Comparison of ENCODE assay signal across 8 cellular contexts in genomic region chr4:25913056-25913850, GRCh38. TPM values are rescaled to one million over a fixed set of nuclear protein-coding genes. Genes with fewer than 3 reads are reported as not detected.
DNase-seq lines count a peak whose midpoint lies in the region; ATAC-seq and TF ChIP-seq lines count a peak whose summit lies in the region.

No MANE protein-coding gene starts in this region.

- ATAC-seq in HG02763 (IDR thresholded peaks at IDR 0.05; ENCODE audit: unreplicated experiment) (peak; percentile 30), HG03469 (IDR thresholded peaks at IDR 0.05; ENCODE audit: unreplicated experiment) (no peak)

- peaks cover 16% of the 10 kb centered on the region for H3K4me1 ChIP-seq in PC-9 (replicated peaks; ENCODE audit: insufficient read depth)

- intact Hi-C loops in PC-9 (cut with micrococcal nuclease; ENCODE audit: unreplicated experiment): loop anchor here (5.0 kb wide), 1 partner anchor 404 kb away; no protein-coding TSS in a partner anchor

- POLR2A ChIA-PET in PC-9 (lab: Charles Lee; ENCODE audit: unreplicated experiment): interaction anchor here (0.9 kb wide), 1 partner anchor 65 kb away, joined by 4 read pairs; no protein-coding TSS in a partner anchor

- peak overlapping the region; percentile 95 for H2AFZ ChIP-seq in PC-9

- DNase-seq in NCI-H345 (lab: John Stamatoyannopoulos, UW): peak; percentile 28
- no peak for DNase-seq in NCI-H345 treated with DMSO at 0.1 percent for 48 hours (lab: John Stamatoyannopoulos, UW; ENCODE audit: unreplicated experiment)
- DNase-seq in PC-9: no peak
- peak; percentile 40 for DNase-seq in stimulated activated CD4-positive, alpha-beta T cell treated with anti-CD3 and anti-CD28 coated beads, Interleukin-15, amount 100 ng/mL, for 24 hours

- CTCF ChIA-PET in PC-9 (lab: Charles Lee): no interaction called here

- H3F3A ChIP-seq in PC-9 (ENCODE audit: insufficient read depth, low read depth): peaks cover 9% of the 10 kb centered on the region; the same call in 1 of the 2 replicates

- no peak overlapping the region for H3K27ac ChIP-seq in PC-9
- H3K27ac ChIP-seq in angular gyrus (ENCODE audit: low read depth, low read length): peak overlapping the region; percentile 86

- TF ChIP-seq CTCF in PC-9 (conservative IDR thresholded peaks at IDR 0.05): no peak

- BruUV-seq in PC-9 (replicated peaks; lab: Mats Ljungman, UMichigan): TSS peak; percentile 76

- H4K20me1 ChIP-seq in PC-9 (ENCODE audit: insufficient read depth): no peaks in the 10 kb centered on the region

- H3K4me3 ChIP-seq in PC-9: peak overlapping the region; percentile 62
- peak overlapping the region; percentile 75 for H3K4me3 ChIP-seq in iPS-18c (ENCODE audit: insufficient read depth, low read depth, low read length)

- peak overlapping the region; percentile 80 for H3K4me2 ChIP-seq in PC-9

- peaks cover 22% of the 10 kb centered on the region for H3K79me2 ChIP-seq in PC-9 (ENCODE audit: low read depth)

- no peaks in the 10 kb centered on the region for H3K36me3 ChIP-seq in PC-9 (ENCODE audit: low read depth)

- H3K9me2 ChIP-seq in PC-9 (ENCODE audit: insufficient read depth): no peaks in the 10 kb centered on the region

- H3K9me3 ChIP-seq in PC-9 (ENCODE audit: insufficient read depth, low read depth) (no peaks in the 10 kb centered on the region), iPS-18c (ENCODE audit: control insufficient read depth, insufficient read depth, low read length) (peaks cover 3% of the 10 kb centered on the region)

- no peaks in the 10 kb centered on the region for H3K27me3 ChIP-seq in PC-9 (ENCODE audit: insufficient read depth, low read depth)

RNA-seq across cellular contexts. Expression of gene SMIM20, which starts 0.8 kb away (rescaled TPM):
- 40.5 and 44.2 TPM in 2 replicates for total RNA-seq in PC-9 (2021)

RNA-seq across cellular contexts. Expression of gene SEL1L3, which starts 50.5 kb away (rescaled TPM):
- 78.4 and 79.2 TPM in 2 replicates for total RNA-seq in PC-9 (2021)

Comparison
In these comparisons a context has a peak if more than half of its experiments do, and no peak if none do; other contexts are left out.
1. DNase-seq: peak in NCI-H345 (single experiment) and stimulated activated CD4-positive, alpha-beta T cell treated with anti-CD3 and anti-CD28 coated beads, Interleukin-15, amount 100 ng/mL, for 24 hours (single experiment); none in NCI-H345 treated with DMSO at 0.1 percent for 48 hours (single experiment) and PC-9 (0 of 2).